24 cellular contexts compared by ENCODE assay signal in the genomic region with DNA sequence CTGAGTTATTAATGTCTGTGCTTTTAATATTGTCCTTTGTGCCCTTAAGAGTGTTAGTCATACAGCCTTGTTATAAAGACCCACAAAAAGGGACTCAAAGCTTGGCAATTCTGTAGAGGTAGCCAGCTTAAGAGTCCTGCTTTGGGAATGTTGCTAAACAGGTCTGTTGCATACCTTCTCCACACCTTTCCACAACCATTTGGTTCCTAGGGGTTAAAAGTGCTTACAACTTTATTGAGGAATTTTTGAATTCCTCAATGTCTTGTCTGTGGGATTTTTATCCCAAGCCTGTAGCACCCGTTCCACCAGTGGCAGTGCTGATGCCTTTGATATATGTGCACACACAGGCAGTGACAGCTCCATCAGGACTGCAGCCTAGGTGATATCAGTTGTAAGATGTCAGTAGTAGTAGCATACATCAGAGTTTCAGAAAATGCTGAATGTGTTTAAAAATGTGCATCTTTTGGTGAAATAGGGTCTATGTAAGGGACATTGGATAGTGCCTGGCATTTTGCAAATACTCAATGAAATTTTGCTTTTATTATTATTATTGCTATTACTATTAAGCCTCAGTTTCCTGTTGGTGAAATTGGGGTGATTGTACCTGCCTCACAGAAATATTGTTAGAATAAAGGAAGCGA.
DNase-seq lines count a peak whose midpoint lies in the region; ATAC-seq, FAIRE-seq and TF ChIP-seq lines count a peak whose summit lies in the region.
"Had no signal": no experiment of that assay in that cellular context is flagged by ENCODE, and none has a peak within 500 bp of the region (broad histone marks: within the 10 kb centered on the region; RNA-seq: fewer than 3 reads in every experiment).

No MANE protein-coding gene starts in this region.

- H3K4me3 Mint-ChIP-seq in Caco-2 (ENCODE audit: unreplicated experiment): peak overlapping the region; percentile 29
- H3K4me3 Mint-ChIP-seq in stimulated activated effector memory CD8-positive, alpha-beta T cell treated with anti-CD3 and anti-CD28 coated beads, Interleukin-12 subunit alpha, Interleukin-12 subunit beta, amount 100 ng/mL, for 72 hours: no peak overlapping the region
- H3K4me3 Mint-ChIP-seq in natural killer cell: no peak overlapping the region
- H3K4me3 Mint-ChIP-seq: activated CD8-positive, alpha-beta memory T cell treated with anti-CD3 and anti-CD28 coated beads, Interleukin-2, amount 10 ng/mL, durations not matched to agents 7 days and 5 days; activated naive CD4-positive, alpha-beta T cell treated with anti-CD3 and anti-CD28 coated beads, Interleukin-2, amount 10 ng/mL, durations not matched to agents 7 days and 5 days; CD4-positive, CD25-positive, alpha-beta regulatory T cell; H9; memory B cell; T-helper 17 cell had no signal

- no TSS peak for BruUV-seq in Caco-2 (replicated peaks; lab: Mats Ljungman, UMichigan)

- H3K4me1 Mint-ChIP-seq in Caco-2 (ENCODE audit: low read depth, unreplicated experiment): peaks cover 72% of the 10 kb centered on the region
- no peaks in the 10 kb centered on the region for H3K4me1 Mint-ChIP-seq in stimulated activated effector memory CD8-positive, alpha-beta T cell treated with anti-CD3 and anti-CD28 coated beads, Interleukin-12 subunit alpha, Interleukin-12 subunit beta, amount 100 ng/mL, for 72 hours
- H3K4me1 Mint-ChIP-seq in natural killer cell: no peaks in the 10 kb centered on the region
- H3K4me1 Mint-ChIP-seq: activated CD8-positive, alpha-beta memory T cell treated with anti-CD3 and anti-CD28 coated beads, Interleukin-2, amount 10 ng/mL, durations not matched to agents 7 days and 5 days; activated naive CD4-positive, alpha-beta T cell treated with anti-CD3 and anti-CD28 coated beads, Interleukin-2, amount 10 ng/mL, durations not matched to agents 7 days and 5 days; CD4-positive, CD25-positive, alpha-beta regulatory T cell; memory B cell had no signal

- intact Hi-C loops in Caco-2 (cut with micrococcal nuclease; ENCODE audit: unreplicated experiment): loop anchor here (1.0 kb wide), 3 partner anchors 14 to 90 kb away; no protein-coding TSS in a partner anchor
- intact Hi-C loops in natural killer cell (cut with micrococcal nuclease): no loop called here

- no peaks in the 10 kb centered on the region for H3K9me3 ChIP-seq in Caco-2
- H3K9me3 ChIP-seq: psoas muscle, transverse colon had no signal

- H3K4me3 ChIP-seq in Caco-2 (ENCODE audit: low read depth, low read length): no peak overlapping the region
- H3K4me3 ChIP-seq in bronchial epithelial cell (ENCODE audit: low read depth, low read length): no peak overlapping the region
- H3K4me3 ChIP-seq: coronary artery, psoas muscle, transverse colon had no signal

- CTCF ChIA-PET in Caco-2 (lab: Charles Lee): interaction anchor here (0.9 to 1.6 kb wide), 5 partner anchors 11 to 90 kb away, joined by 4 to 10 read pairs (median 5); partner anchors contain the start of gene WWC1

- no peaks in the 10 kb centered on the region for H3K36me3 ChIP-seq in Caco-2 (ENCODE audit: control insufficient read depth, insufficient read depth, low read length)
- no peaks in the 10 kb centered on the region for H3K36me3 ChIP-seq in bronchial epithelial cell (ENCODE audit: control insufficient read depth, insufficient read depth, low read length)
- H3K36me3 ChIP-seq: transverse colon had no signal

- DNase-seq in Caco-2 (peak; percentile 83 to 87), HPDE6-E6E7 (ENCODE audit: extremely low spot score) (peak; percentile 40), bronchial epithelial cell (ENCODE audit: low read depth) (peak; percentile 83), left kidney (ENCODE audit: low read depth, low spot score) (peak; percentile 45), cerebellar cortex (ENCODE audit: low spot score) (no peak), natural killer cell (no peak)
- no peak for DNase-seq in activated CD8-positive, alpha-beta memory T cell treated with anti-CD3 and anti-CD28 coated beads, Interleukin-2, amount 50 U/mL, for 4 hours
- DNase-seq in stimulated activated effector memory CD8-positive, alpha-beta T cell treated with anti-CD3 and anti-CD28 coated beads, Interleukin-12 subunit alpha, Interleukin-12 subunit beta, amount 100 ng/mL, for 72 hours (ENCODE audit: low spot score in 2 of 2): no peak
- DNase-seq: activated CD4-positive, alpha-beta T cell treated with anti-CD3 and anti-CD28 coated beads, Interleukin-2, amount 50 U/mL, for 1 hour; activated CD8-positive, alpha-beta memory T cell treated with anti-CD3 and anti-CD28 coated beads, Interleukin-2, amount 10 ng/mL, durations not matched to agents 7 days and 5 days; activated naive CD4-positive, alpha-beta T cell treated with anti-CD3 and anti-CD28 coated beads, Interleukin-2, amount 10 ng/mL, durations not matched to agents 7 days and 5 days; amniotic stem cell; CD4-positive, CD25-positive, alpha-beta regulatory T cell; H9; kidney glomerular epithelial cell; NCI-H524 treated with DMSO at 0.1 percent for 48 hours; psoas muscle; stimulated activated CD8-positive, alpha-beta memory T cell treated with anti-CD3 and anti-CD28 coated beads, Interleukin-4, amount 100 ng/mL, for 48 hours; T-helper 17 cell; transverse colon had no signal

- H3K36me3 Mint-ChIP-seq in Caco-2 (ENCODE audit: insufficient read depth, unreplicated experiment): peaks cover 58% of the 10 kb centered on the region
- no peaks in the 10 kb centered on the region for H3K36me3 Mint-ChIP-seq in stimulated activated effector memory CD8-positive, alpha-beta T cell treated with anti-CD3 and anti-CD28 coated beads, Interleukin-12 subunit alpha, Interleukin-12 subunit beta, amount 100 ng/mL, for 72 hours
- no peaks in the 10 kb centered on the region for H3K36me3 Mint-ChIP-seq in natural killer cell
- H3K36me3 Mint-ChIP-seq: activated CD8-positive, alpha-beta memory T cell treated with anti-CD3 and anti-CD28 coated beads, Interleukin-2, amount 10 ng/mL, durations not matched to agents 7 days and 5 days; activated naive CD4-positive, alpha-beta T cell treated with anti-CD3 and anti-CD28 coated beads, Interleukin-2, amount 10 ng/mL, durations not matched to agents 7 days and 5 days; CD4-positive, CD25-positive, alpha-beta regulatory T cell; memory B cell had no signal

- H3K27ac Mint-ChIP-seq in Caco-2 (ENCODE audit: unreplicated experiment): peak overlapping the region; percentile 78
- H3K27ac Mint-ChIP-seq in stimulated activated effector memory CD8-positive, alpha-beta T cell treated with anti-CD3 and anti-CD28 coated beads, Interleukin-12 subunit alpha, Interleukin-12 subunit beta, amount 100 ng/mL, for 72 hours: no peak overlapping the region
- H3K27ac Mint-ChIP-seq in natural killer cell: no peak overlapping the region
- H3K27ac Mint-ChIP-seq: activated CD8-positive, alpha-beta memory T cell treated with anti-CD3 and anti-CD28 coated beads, Interleukin-2, amount 10 ng/mL, durations not matched to agents 7 days and 5 days; activated naive CD4-positive, alpha-beta T cell treated with anti-CD3 and anti-CD28 coated beads, Interleukin-2, amount 10 ng/mL, durations not matched to agents 7 days and 5 days; CD4-positive, CD25-positive, alpha-beta regulatory T cell; memory B cell; T-helper 17 cell had no signal

- POLR2A ChIA-PET in Caco-2 (lab: Charles Lee): interaction anchor here (0.5 to 0.8 kb wide), 2 partner anchors 12 to 44 kb away, joined by 3 to 4 read pairs; no protein-coding TSS in a partner anchor

- H3K27me3 Mint-ChIP-seq in Caco-2 (ENCODE audit: insufficient read depth, unreplicated experiment): no peaks in the 10 kb centered on the region
- H3K27me3 Mint-ChIP-seq in natural killer cell (ENCODE audit: low read depth in 2 of 2): peaks cover 3 to 5% of the 10 kb centered on the region in 2 donors
- H3K27me3 Mint-ChIP-seq: memory B cell, T-helper 17 cell had no signal

- H3K9me3 Mint-ChIP-seq in Caco-2 (ENCODE audit: unreplicated experiment) (no peaks in the 10 kb centered on the region), natural killer cell (no peaks in the 10 kb centered on the region)
- H3K9me3 Mint-ChIP-seq in stimulated activated effector memory CD8-positive, alpha-beta T cell treated with anti-CD3 and anti-CD28 coated beads, Interleukin-12 subunit alpha, Interleukin-12 subunit beta, amount 100 ng/mL, for 72 hours: no peaks in the 10 kb centered on the region
- H3K9me3 Mint-ChIP-seq: activated naive CD4-positive, alpha-beta T cell treated with anti-CD3 and anti-CD28 coated beads, Interleukin-2, amount 10 ng/mL, durations not matched to agents 7 days and 5 days; H9 had no signal

- FAIRE-seq in bronchial epithelial cell (lab: Jason Lieb, UNC): no peak
- FAIRE-seq: GM18507, RCC 7860 had no signal

- H3K4me1 ChIP-seq in Caco-2: peaks cover 73% of the 10 kb centered on the region
- H3K4me1 ChIP-seq: psoas muscle had no signal

- H3K27me3 ChIP-seq in Caco-2 (replicated peaks; ENCODE audit: control insufficient read depth, insufficient read depth, low read length): no peaks in the 10 kb centered on the region
- H3K27me3 ChIP-seq in bronchial epithelial cell (ENCODE audit: control insufficient read depth, insufficient read depth, low read length): no peaks in the 10 kb centered on the region
- H3K27me3 ChIP-seq: transverse colon had no signal

- ATAC-seq in stimulated activated effector memory CD8-positive, alpha-beta T cell treated with anti-CD3 and anti-CD28 coated beads, Interleukin-12 subunit alpha, Interleukin-12 subunit beta, amount 100 ng/mL, for 72 hours: no peak
- no peak for ATAC-seq in natural killer cell
- ATAC-seq: activated CD8-positive, alpha-beta memory T cell treated with anti-CD3 and anti-CD28 coated beads, Interleukin-2, amount 10 ng/mL, durations not matched to agents 7 days and 5 days; psoas muscle; T-helper 17 cell had no signal

- TF ChIP-seq CTCF in Caco-2 (IDR thresholded peaks at IDR 0.05; ENCODE audit: insufficient read depth in 1 of 2, low read depth in 1 of 2, low read length in 1 of 2, severe bottlenecking in 1 of 2, unreplicated experiment in 1 of 2) (no peak), bronchial epithelial cell (IDR thresholded peaks at IDR 0.05; ENCODE audit: insufficient read depth, low read length, severe bottlenecking) (no peak), natural killer cell (IDR thresholded peaks at IDR 0.05) (no peak)

Comparison
In these comparisons a context has a peak if more than half of its experiments do, and no peak if none do; other contexts are left out.
1. DNase-seq: peak in Caco-2 (2 of 2), HPDE6-E6E7 (single experiment), bronchial epithelial cell (single experiment) and left kidney (single experiment); none in cerebellar cortex (single experiment), activated CD8-positive, alpha-beta memory T cell treated with anti-CD3 and anti-CD28 coated beads, Interleukin-2, amount 50 U/mL, for 4 hours (single experiment), stimulated activated effector memory CD8-positive, alpha-beta T cell treated with anti-CD3 and anti-CD28 coated beads, Interleukin-12 subunit alpha, Interleukin-12 subunit beta, amount 100 ng/mL, for 72 hours (0 of 2) and natural killer cell (single experiment).